ENCODE assay signal across 19 cellular contexts in the genomic region with DNA sequence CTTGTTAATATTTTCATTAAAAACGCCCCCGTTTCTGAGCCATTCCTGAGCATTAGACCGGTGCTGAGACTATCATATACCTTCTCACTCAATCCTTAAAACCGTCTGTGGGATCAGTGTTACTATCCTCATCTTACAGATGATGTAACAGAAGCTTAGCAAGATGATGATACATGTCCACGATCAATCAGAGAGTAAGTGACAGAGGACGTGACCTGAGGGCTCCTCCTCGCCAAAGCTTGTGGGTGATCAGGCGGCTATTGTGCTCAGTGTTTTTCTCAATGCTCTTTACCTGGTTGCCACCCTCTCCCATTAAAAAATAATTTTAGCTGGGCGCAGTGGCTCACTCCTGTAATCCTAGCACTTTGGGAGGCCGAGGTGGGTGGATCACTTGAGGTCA.
"Had no signal": no experiment of that assay in that cellular context is flagged by ENCODE, and none has a peak within 500 bp of the region (broad histone marks: within the 10 kb centered on the region; RNA-seq: fewer than 3 reads in every experiment).

No MANE protein-coding gene starts in this region.

- H3K4me3 ChIP-seq: colonic mucosa, hepatocyte, lung had no signal

- H3K36me3 ChIP-seq: colonic mucosa had no signal

- H3K4me1 ChIP-seq: colonic mucosa had no signal

- H2AFZ ChIP-seq: hepatocyte had no signal

- H3K27ac Mint-ChIP-seq: naive thymus-derived CD4-positive, alpha-beta T cell had no signal

- H3K27me3 ChIP-seq: colonic mucosa, hepatocyte had no signal

- H3K4me2 ChIP-seq: hepatocyte had no signal

- H3K4me3 Mint-ChIP-seq: endodermal cell; naive thymus-derived CD4-positive, alpha-beta T cell; neural crest cell had no signal

- H3K27ac ChIP-seq: colonic mucosa, hepatocyte had no signal

- DNase-seq: colonic mucosa; effector CD4-positive, alpha-beta T cell; endodermal cell; erythroblast; foreskin melanocyte; head of caudate nucleus; kidney; left cardiac atrium; left ventricle myocardium superior; mesenchymal stem cell; naive thymus-derived CD4-positive, alpha-beta T cell; posterior cingulate gyrus; stimulated activated CD4-positive, alpha-beta T cell treated with anti-CD3 and anti-CD28 coated beads, Interleukin-2, amount 100 ng/mL, for 48 hours; stimulated activated naive CD4-positive, alpha-beta T cell treated with Interleukin-2 at 50 U/mL for 16 hours; trophoblast cell had no signal

- H3K4me1 Mint-ChIP-seq: endodermal cell; naive thymus-derived CD4-positive, alpha-beta T cell had no signal

- H3K27me3 Mint-ChIP-seq: naive thymus-derived CD4-positive, alpha-beta T cell had no signal

- H3K9me3 Mint-ChIP-seq: endodermal cell had no signal

- ATAC-seq: left cardiac atrium; left ventricle myocardium superior; naive thymus-derived CD4-positive, alpha-beta T cell; sciatic nerve had no signal

- H3K79me2 ChIP-seq: hepatocyte had no signal

- H3K9me3 ChIP-seq: colonic mucosa had no signal
